8 cellular contexts compared by ENCODE assay signal in genomic region chr1:212514056-212514614, GRCh38.
DNase-seq lines count a peak whose midpoint lies in the region; ATAC-seq and TF ChIP-seq lines count a peak whose summit lies in the region.

No MANE protein-coding gene starts in this region.

- no peaks in the 10 kb centered on the region for H3K36me3 Mint-ChIP-seq in activated naive CD4-positive, alpha-beta T cell treated with anti-CD3 and anti-CD28 coated beads for 36 hours (ENCODE audit: low read depth)
- peaks cover 8% of the 10 kb centered on the region for H3K36me3 Mint-ChIP-seq in T-helper 17 cell (ENCODE audit: low read depth)

- ATAC-seq in T-helper 17 cell (no peak), HG03565 (IDR thresholded peaks at IDR 0.05; ENCODE audit: unreplicated experiment) (no peak), HG02885 (IDR thresholded peaks at IDR 0.05; ENCODE audit: poor library complexity, unreplicated experiment) (no peak)

- H3K4me1 Mint-ChIP-seq in activated naive CD4-positive, alpha-beta T cell treated with anti-CD3 and anti-CD28 coated beads for 36 hours (ENCODE audit: low read depth) = peaks cover 12% of the 10 kb centered on the region
- no peaks in the 10 kb centered on the region for H3K4me1 Mint-ChIP-seq in T-helper 17 cell

- no peaks in the 10 kb centered on the region for H3K9me3 Mint-ChIP-seq in activated naive CD4-positive, alpha-beta T cell treated with anti-CD3 and anti-CD28 coated beads for 36 hours

- peak; percentile 55 for DNase-seq in activated naive CD4-positive, alpha-beta T cell treated with anti-CD3 and anti-CD28 coated beads for 36 hours
- no peak for DNase-seq in activated naive CD4-positive, alpha-beta T cell (lab: John Stamatoyannopoulos, UW)
- no peak for DNase-seq in T-helper 17 cell
- peak; percentile 41 for DNase-seq in left ventricle myocardium inferior
- DNase-seq in stimulated activated CD8-positive, alpha-beta memory T cell treated with anti-CD3 and anti-CD28 coated beads, Interleukin-4, amount 100 ng/mL, for 48 hours = peak; percentile 32
- no peak for DNase-seq in NCI-H526 (lab: John Stamatoyannopoulos, UW)

- peaks cover 50% of the 10 kb centered on the region for H3K27me3 ChIP-seq in left ventricle myocardium inferior (ENCODE audit: low read depth)

- H3K4me3 ChIP-seq in left ventricle myocardium inferior = peak overlapping the region; percentile 39

- H3K27ac ChIP-seq in left ventricle myocardium inferior (replicated peaks) = no peak overlapping the region

- CTCF ChIA-PET in activated naive CD4-positive, alpha-beta T cell treated with anti-CD3 and anti-CD28 coated beads for 36 hours (lab: Charles Lee) = interaction anchor here (1.7 kb wide), 1 partner anchor 57 kb away, joined by 6 read pairs; no protein-coding TSS in a partner anchor

- H3K9me3 ChIP-seq in T-helper 17 cell (ENCODE audit: control insufficient read depth, low read length, poor library complexity, severe bottlenecking) (no peaks in the 10 kb centered on the region), left ventricle myocardium inferior (replicated peaks) (no peaks in the 10 kb centered on the region)

- no peaks in the 10 kb centered on the region for H3K36me3 ChIP-seq in left ventricle myocardium inferior

- intact Hi-C loops in activated naive CD4-positive, alpha-beta T cell treated with anti-CD3 and anti-CD28 coated beads for 36 hours (cut with micrococcal nuclease) = no loop called here
- intact Hi-C loops in left ventricle myocardium inferior (cut with micrococcal nuclease) = no loop called here

- H3K27ac Mint-ChIP-seq in activated naive CD4-positive, alpha-beta T cell treated with anti-CD3 and anti-CD28 coated beads for 36 hours = no peak overlapping the region
- no peak overlapping the region for H3K27ac Mint-ChIP-seq in T-helper 17 cell

- H3K4me1 ChIP-seq in left ventricle myocardium inferior = peaks cover 21% of the 10 kb centered on the region

- peak; percentile 15 for TF ChIP-seq CTCF in left ventricle myocardium inferior (IDR thresholded peaks at IDR 0.05; ENCODE audit: borderline replicate concordance)

- H3K4me3 Mint-ChIP-seq in activated naive CD4-positive, alpha-beta T cell treated with anti-CD3 and anti-CD28 coated beads for 36 hours = no peak overlapping the region
- H3K4me3 Mint-ChIP-seq in T-helper 17 cell = peak overlapping the region; percentile 41

- peaks cover 51% of the 10 kb centered on the region for H3K27me3 Mint-ChIP-seq in activated naive CD4-positive, alpha-beta T cell treated with anti-CD3 and anti-CD28 coated beads for 36 hours (ENCODE audit: low read depth)
- peaks cover 86% of the 10 kb centered on the region for H3K27me3 Mint-ChIP-seq in T-helper 17 cell

Comparison
In these comparisons a context has a peak if more than half of its experiments do, and no peak if none do; other contexts are left out.
1. DNase-seq: peak in activated naive CD4-positive, alpha-beta T cell treated with anti-CD3 and anti-CD28 coated beads for 36 hours (single experiment), left ventricle myocardium inferior (single experiment) and stimulated activated CD8-positive, alpha-beta memory T cell treated with anti-CD3 and anti-CD28 coated beads, Interleukin-4, amount 100 ng/mL, for 48 hours (single experiment); none in activated naive CD4-positive, alpha-beta T cell (0 of 4), T-helper 17 cell (0 of 3) and NCI-H526 (0 of 2).